Comparison of ENCODE assay signal across 11 cellular contexts in the genomic region with DNA sequence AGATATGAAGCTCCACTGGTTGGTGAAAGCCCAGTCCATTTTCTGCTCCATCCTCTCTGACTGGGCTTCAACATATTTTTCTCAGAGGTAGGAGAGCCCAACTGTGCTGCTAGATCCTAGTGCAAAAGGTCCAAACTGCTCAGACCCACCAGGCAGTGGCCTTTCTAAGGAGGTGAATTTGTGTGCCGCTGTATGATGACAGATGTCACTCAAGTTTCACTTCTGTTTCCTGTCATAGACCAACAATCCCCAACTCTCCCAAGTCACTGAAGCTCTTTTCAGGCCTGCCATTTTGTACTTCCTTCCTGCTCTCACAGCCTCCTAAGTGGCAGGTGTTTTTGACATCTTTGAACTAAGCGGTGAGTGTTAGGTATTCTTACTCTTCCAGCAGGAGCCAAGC. TPM values are rescaled to one million over a fixed set of nuclear protein-coding genes. Genes with fewer than 3 reads are reported as not detected.
A peak's percentile ranks its signal among the peaks of the same experiment; 100 is the strongest.
DNase-seq lines count a peak whose midpoint lies in the region; ATAC-seq and TF ChIP-seq lines count a peak whose summit lies in the region.
"Had no signal": no experiment of that assay in that cellular context is flagged by ENCODE, and none has a peak within 500 bp of the region (broad histone marks: within the 10 kb centered on the region; RNA-seq: fewer than 3 reads in every experiment).

No MANE protein-coding gene starts in this region.

- H3K4me3 Mint-ChIP-seq in activated T-cell treated with anti-CD3 and anti-CD28 coated beads, Interleukin-2, amount 50 U/mL, for 24 hours = no peak overlapping the region
- peak overlapping the region; percentile 29 for H3K4me3 Mint-ChIP-seq in stimulated activated effector memory CD8-positive, alpha-beta T cell treated with anti-CD3 and anti-CD28 coated beads, Interleukin-12 subunit alpha, Interleukin-12 subunit beta, amount 100 ng/mL, for 72 hours
- H3K4me3 Mint-ChIP-seq: nephron had no signal

- H3K4me1 ChIP-seq in breast epithelium = no peaks in the 10 kb centered on the region

- no peaks in the 10 kb centered on the region for H3K36me3 ChIP-seq in breast epithelium
- H3K36me3 ChIP-seq: Peyer's patch had no signal

- no peak overlapping the region for H3K27ac ChIP-seq in breast epithelium

- no peak for TF ChIP-seq CTCF in breast epithelium (IDR thresholded peaks at IDR 0.05)

- DNase-seq in activated T-cell treated with anti-CD3 and anti-CD28 coated beads, Interleukin-2, amount 50 U/mL, for 24 hours = no peak
- DNase-seq in activated T-cell treated with anti-CD3 and anti-CD28 coated beads for 4 hours (no peak), NCI-H1092 (lab: John Stamatoyannopoulos, UW) (no peak), dermis blood vessel endothelial cell (no peak), breast epithelium (ENCODE audit: low spot score in 2 of 2) (no peak)
- DNase-seq in stimulated activated effector memory CD8-positive, alpha-beta T cell treated with anti-CD3 and anti-CD28 coated beads, Interleukin-12 subunit alpha, Interleukin-12 subunit beta, amount 100 ng/mL, for 72 hours (ENCODE audit: low spot score in 2 of 2) = peak in 1 of 2 donors; percentile 63

- no peaks in the 10 kb centered on the region for H3K9me3 Mint-ChIP-seq in activated T-cell treated with anti-CD3 and anti-CD28 coated beads, Interleukin-2, amount 50 U/mL, for 24 hours
- H3K9me3 Mint-ChIP-seq in stimulated activated effector memory CD8-positive, alpha-beta T cell treated with anti-CD3 and anti-CD28 coated beads, Interleukin-12 subunit alpha, Interleukin-12 subunit beta, amount 100 ng/mL, for 72 hours = peaks cover 3% of the 10 kb centered on the region
- H3K9me3 Mint-ChIP-seq: nephron had no signal

- ATAC-seq in GM21737 (IDR thresholded peaks at IDR 0.05; ENCODE audit: unreplicated experiment) (peak; percentile 70), HG03520 (IDR thresholded peaks at IDR 0.05; ENCODE audit: unreplicated experiment) (peak; percentile 78)
- peak; percentile 92 for ATAC-seq in stimulated activated effector memory CD8-positive, alpha-beta T cell treated with anti-CD3 and anti-CD28 coated beads, Interleukin-12 subunit alpha, Interleukin-12 subunit beta, amount 100 ng/mL, for 72 hours

- H3K27ac Mint-ChIP-seq in activated T-cell treated with anti-CD3 and anti-CD28 coated beads, Interleukin-2, amount 50 U/mL, for 24 hours = peak overlapping the region; percentile 78
- peak overlapping the region; percentile 90 for H3K27ac Mint-ChIP-seq in stimulated activated effector memory CD8-positive, alpha-beta T cell treated with anti-CD3 and anti-CD28 coated beads, Interleukin-12 subunit alpha, Interleukin-12 subunit beta, amount 100 ng/mL, for 72 hours
- H3K27ac Mint-ChIP-seq: nephron had no signal

- H3K4me1 Mint-ChIP-seq in activated T-cell treated with anti-CD3 and anti-CD28 coated beads, Interleukin-2, amount 50 U/mL, for 24 hours (ENCODE audit: low read depth) = peaks cover 28% of the 10 kb centered on the region
- peaks cover 28% of the 10 kb centered on the region for H3K4me1 Mint-ChIP-seq in stimulated activated effector memory CD8-positive, alpha-beta T cell treated with anti-CD3 and anti-CD28 coated beads, Interleukin-12 subunit alpha, Interleukin-12 subunit beta, amount 100 ng/mL, for 72 hours
- H3K4me1 Mint-ChIP-seq: nephron had no signal

- no peaks in the 10 kb centered on the region for H3K36me3 Mint-ChIP-seq in activated T-cell treated with anti-CD3 and anti-CD28 coated beads, Interleukin-2, amount 50 U/mL, for 24 hours (ENCODE audit: low read depth)
- H3K36me3 Mint-ChIP-seq in stimulated activated effector memory CD8-positive, alpha-beta T cell treated with anti-CD3 and anti-CD28 coated beads, Interleukin-12 subunit alpha, Interleukin-12 subunit beta, amount 100 ng/mL, for 72 hours = peaks cover 5% of the 10 kb centered on the region

- peaks cover 12% of the 10 kb centered on the region for H3K27me3 Mint-ChIP-seq in activated T-cell treated with anti-CD3 and anti-CD28 coated beads, Interleukin-2, amount 50 U/mL, for 24 hours

- intact Hi-C loops in breast epithelium (cut with DNase I; ENCODE audit: low total_unique reads) = no loop called here

- TF ChIP-seq POLR2A in breast epithelium (IDR thresholded peaks at IDR 0.05) = no peak

- no peak overlapping the region for H3K4me3 ChIP-seq in breast epithelium
- H3K4me3 ChIP-seq: Peyer's patch had no signal

- no peaks in the 10 kb centered on the region for H3K9me3 ChIP-seq in breast epithelium
- H3K9me3 ChIP-seq: Peyer's patch had no signal

- H3K27me3 ChIP-seq in breast epithelium = no peaks in the 10 kb centered on the region
- H3K27me3 ChIP-seq: Peyer's patch had no signal

RNA-seq across cellular contexts. Expression of a gene that starts 16.4 kb away (rescaled TPM):
- total RNA-seq in dermis blood vessel endothelial cell (11.4 and 25.7 TPM in 2 replicates), breast epithelium (100 to 1,000 TPM; 165 to 367 (median 177) TPM)

RNA-seq across cellular contexts. Expression of a gene that starts 20.6 kb away (rescaled TPM):
- total RNA-seq in dermis blood vessel endothelial cell (6.3 and 6.4 TPM in 2 replicates), breast epithelium (10 to 100 TPM; 49.2 to 59.8 (median 55.5) TPM)

RNA-seq across cellular contexts. Expression of a gene that starts 26.5 kb away (rescaled TPM):
- not detected in 2 replicates for total RNA-seq in dermis blood vessel endothelial cell
- not detected for total RNA-seq in breast epithelium
- total RNA-seq: HT-29, Peyer's patch had no signal
